In the genomic region with DNA sequence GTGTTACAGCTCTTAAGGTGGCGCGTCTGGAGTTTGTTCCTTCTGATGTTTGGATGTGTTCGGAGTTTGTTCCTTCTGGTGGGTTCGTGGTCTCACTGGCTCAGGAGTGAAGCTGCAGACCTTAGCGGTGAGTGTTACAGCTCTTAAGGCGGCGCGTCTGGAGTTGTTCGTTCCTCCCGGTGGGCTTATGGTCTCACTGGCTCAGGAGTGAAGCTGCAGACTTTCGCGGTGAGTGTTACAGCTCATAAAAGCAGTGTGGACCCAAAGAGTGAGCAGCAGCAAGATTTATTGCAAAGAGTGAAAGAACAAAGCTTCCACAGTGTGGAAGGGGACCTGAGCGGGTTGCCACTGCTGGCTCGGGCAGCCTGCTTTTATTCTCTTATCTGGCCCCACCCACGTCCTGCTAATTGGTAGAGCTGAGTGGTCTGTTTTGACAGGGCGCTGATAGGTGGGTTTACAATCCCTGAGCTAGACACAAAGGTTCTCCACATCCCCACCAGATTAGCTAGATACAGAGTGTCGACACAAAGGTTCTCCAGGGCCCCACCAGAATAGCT, we compare ENCODE assay signal across 1 cellular context.
A peak's percentile ranks its signal among the peaks of the same experiment; 100 is the strongest.
TF ChIP-seq lines count a peak whose summit lies in the region.

No MANE protein-coding gene starts in this region.

TF ChIP-seq in K562, 482 proteins besides CTCF, POLR2A, EP300 and RAD21:
- TF ChIP-seq POLR2B (IDR thresholded peaks at IDR 0.05; ENCODE audit: low read depth, partially characterized antibody), result peak; percentile 50
- TF ChIP-seq POLR2G (IDR thresholded peaks at IDR 0.05; ENCODE audit: low read depth, low read length), result 0 out of 2 replicates have a peak, but pooled peaks have one; percentile 23
- TF ChIP-seq SUPT5H (IDR thresholded peaks at IDR 0.05), result peak; percentile 69
- TF ChIP-seq MTA3 (IDR thresholded peaks at IDR 0.05; ENCODE audit: borderline replicate concordance), result peak; percentile 54
- peak; percentile 57 for TF ChIP-seq RBFOX2 (IDR thresholded peaks at IDR 0.05; ENCODE audit: low read depth, low read length)
- peak; percentile 28 for TF ChIP-seq NFYB (IDR thresholded peaks at IDR 0.05; ENCODE audit: extremely low read depth, insufficient read length)
- peak; percentile 67 for TF ChIP-seq POLR2H (tag; IDR thresholded peaks at IDR 0.05; ENCODE audit: low read depth)
